In the genomic region with DNA sequence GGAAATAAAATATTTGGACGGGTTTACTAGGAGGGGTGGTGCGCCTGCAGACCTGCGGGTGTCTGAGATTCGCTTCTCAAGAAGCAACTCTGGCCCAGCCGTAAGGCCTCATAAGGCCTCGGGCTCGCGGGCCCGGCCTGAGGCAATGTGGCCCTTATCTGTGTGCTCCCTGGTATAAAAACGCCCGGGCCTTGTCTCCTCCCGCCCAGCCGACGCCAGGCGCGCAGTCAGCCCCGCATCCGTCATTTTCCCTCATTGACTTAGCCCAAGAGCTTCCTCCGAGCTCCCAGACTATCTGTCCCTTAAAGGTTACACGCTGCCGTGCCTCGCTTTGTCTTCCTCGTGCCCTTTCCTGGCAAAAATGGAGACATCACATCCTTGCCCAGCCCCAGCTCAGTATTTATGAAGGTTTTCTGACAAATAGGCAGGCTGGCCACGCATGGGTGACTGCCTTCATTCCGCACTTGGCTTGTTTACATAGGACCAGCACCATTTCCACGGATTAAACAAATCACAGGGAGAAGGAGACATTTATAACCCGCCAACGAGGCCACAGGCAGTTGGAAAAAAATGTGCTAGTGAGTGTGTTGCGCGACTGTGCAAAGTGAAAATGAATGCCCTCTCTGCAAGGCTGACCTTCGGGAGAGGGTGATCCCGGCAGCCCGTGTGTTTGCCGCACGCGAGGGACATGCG, we compare ENCODE assay signal across 10 cellular contexts.
A peak's percentile ranks its signal among the peaks of the same experiment; 100 is the strongest.
DNase-seq lines count a peak whose midpoint lies in the region; ATAC-seq and TF ChIP-seq lines count a peak whose summit lies in the region.
"Had no signal": no experiment of that assay in that cellular context is flagged by ENCODE, and none has a peak within 500 bp of the region (broad histone marks: within the 10 kb centered on the region; RNA-seq: fewer than 3 reads in every experiment).

No MANE protein-coding gene starts in this region.

- no peak overlapping the region for H3K27ac Mint-ChIP-seq in stimulated activated naive CD8-positive, alpha-beta T cell treated with anti-CD3 and anti-CD28 coated beads, Interleukin-15, amount 100 ng/mL, for 72 hours

- H3K27me3 ChIP-seq in left lung, result peaks cover 7 to 83% of the 10 kb centered on the region in 2 donors
- H3K27me3 ChIP-seq: MG63 had no signal

- peaks cover 0 to 25% of the 10 kb centered on the region in 2 donors for H3K4me1 ChIP-seq in left lung

- peak overlapping the region; percentile 78 to 83 for H3K4me3 Mint-ChIP-seq in stimulated activated naive CD8-positive, alpha-beta T cell treated with anti-CD3 and anti-CD28 coated beads, Interleukin-15, amount 100 ng/mL, for 72 hours

- peak overlapping the region; percentile 38 to 50 for H3K4me3 ChIP-seq in left lung
- H3K4me3 ChIP-seq: MG63 had no signal

- H3K4me1 Mint-ChIP-seq in stimulated activated naive CD8-positive, alpha-beta T cell treated with anti-CD3 and anti-CD28 coated beads, Interleukin-15, amount 100 ng/mL, for 72 hours, result peaks cover 38% of the 10 kb centered on the region

- no peak for ATAC-seq in left lung
- ATAC-seq in stimulated activated naive CD8-positive, alpha-beta T cell treated with anti-CD3 and anti-CD28 coated beads, Interleukin-15, amount 100 ng/mL, for 72 hours, result no peak
- ATAC-seq in GM19452 (IDR thresholded peaks at IDR 0.05; ENCODE audit: unreplicated experiment), result no peak
- no peak for ATAC-seq in HG02763 (IDR thresholded peaks at IDR 0.05; ENCODE audit: unreplicated experiment)

- TF ChIP-seq CTCF in left lung (IDR thresholded peaks at IDR 0.05), result no peak

- intact Hi-C loops in left lung (cut with DNase I), result no loop called here

- no peaks in the 10 kb centered on the region for H3K9me3 ChIP-seq in left lung
- H3K9me3 ChIP-seq: MG63 had no signal

- H3K36me3 ChIP-seq in left lung, result no peaks in the 10 kb centered on the region
- H3K36me3 ChIP-seq: MG63 had no signal

- no peak overlapping the region for H3K27ac ChIP-seq in left lung
- H3K27ac ChIP-seq: 22Rv1 had no signal

- peaks cover 94% of the 10 kb centered on the region for H3K27me3 Mint-ChIP-seq in stimulated activated naive CD8-positive, alpha-beta T cell treated with anti-CD3 and anti-CD28 coated beads, Interleukin-15, amount 100 ng/mL, for 72 hours

- DNase-seq in NCI-H2029 (lab: John Stamatoyannopoulos, UW), result peak; percentile 27
- DNase-seq in NCI-H2029 treated with DMSO at 0.1 percent for 48 hours (lab: John Stamatoyannopoulos, UW), result no peak
- peak; percentile 37 for DNase-seq in astrocyte of the hippocampus (ENCODE audit: low read depth, low spot score)
- DNase-seq in left lung, result peak in 1 of 2 donors; percentile 59
- DNase-seq in stimulated activated naive CD8-positive, alpha-beta T cell treated with anti-CD3 and anti-CD28 coated beads, Interleukin-15, amount 100 ng/mL, for 72 hours, result no peak
- DNase-seq in CD1c-positive myeloid dendritic cell (ENCODE audit: extremely low spot score), result no peak
- DNase-seq: MG63 had no signal

- H3K9me3 Mint-ChIP-seq in stimulated activated naive CD8-positive, alpha-beta T cell treated with anti-CD3 and anti-CD28 coated beads, Interleukin-15, amount 100 ng/mL, for 72 hours, result no peaks in the 10 kb centered on the region

Comparison
In these comparisons a context has a peak if more than half of its experiments do, and no peak if none do; other contexts are left out.
1. DNase-seq: peak in NCI-H2029 (single experiment) and astrocyte of the hippocampus (single experiment); none in NCI-H2029 treated with DMSO at 0.1 percent for 48 hours (single experiment), stimulated activated naive CD8-positive, alpha-beta T cell treated with anti-CD3 and anti-CD28 coated beads, Interleukin-15, amount 100 ng/mL, for 72 hours (0 of 2) and CD1c-positive myeloid dendritic cell (single experiment).